In genomic region chr11:114085965-114086364, GRCh38 we compare ENCODE assay signal across 14 cellular contexts. TPM values are rescaled to one million over a fixed set of nuclear protein-coding genes. Genes with fewer than 3 reads are reported as not detected.
DNase-seq lines count a peak whose midpoint lies in the region; ATAC-seq and TF ChIP-seq lines count a peak whose summit lies in the region.
"Had no signal": no experiment of that assay in that cellular context is flagged by ENCODE, and none has a peak within 500 bp of the region (broad histone marks: within the 10 kb centered on the region; RNA-seq: fewer than 3 reads in every experiment).

No MANE protein-coding gene starts in this region.

- H3K36me3 ChIP-seq in stomach, result peaks cover 21 to 64% (median 58%) of the 10 kb centered on the region in 4 donors

- H3K9me3 ChIP-seq in stomach, result no peaks in the 10 kb centered on the region
- H3K9me3 ChIP-seq: gastroesophageal sphincter had no signal

- no peak overlapping the region for H3K27ac Mint-ChIP-seq in activated T-helper 1 cell treated with anti-CD3 and anti-CD28 coated beads, Interleukin-12 subunit alpha, Interleukin-12 subunit beta, Interleukin-2, Interleukin-4 antibody, amounts not matched to agents 30 ng/mL and 10 ng/mL and 1 ng/mL, durations not matched to agents 14 hours and 24 hours and 36 hours

- H3K36me3 Mint-ChIP-seq in activated T-helper 1 cell treated with anti-CD3 and anti-CD28 coated beads, Interleukin-12 subunit alpha, Interleukin-12 subunit beta, Interleukin-2, Interleukin-4 antibody, amounts not matched to agents 30 ng/mL and 10 ng/mL and 1 ng/mL, durations not matched to agents 14 hours and 24 hours and 36 hours (ENCODE audit: low read depth), result peaks cover 2% of the 10 kb centered on the region

- TF ChIP-seq EP300 in stomach (IDR thresholded peaks at IDR 0.05), result no peak

- DNase-seq in NCI-H1092 (lab: John Stamatoyannopoulos, UW) (peak; percentile 72), NCI-H748 treated with DMSO at 0.1 percent for 48 hours (lab: John Stamatoyannopoulos, UW) (peak; percentile 77), left ventricle myocardium superior (no peak), stomach (peak; percentile 74), activated gamma-delta T cell (lab: John Stamatoyannopoulos, UW) (no peak)
- no peak for DNase-seq in activated T-helper 1 cell treated with anti-CD3 and anti-CD28 coated beads, Interleukin-12 subunit alpha, Interleukin-12 subunit beta, Interleukin-2, Interleukin-4 antibody, amounts not matched to agents 30 ng/mL and 10 ng/mL and 1 ng/mL, durations not matched to agents 14 hours and 24 hours and 36 hours (ENCODE audit: low spot score)
- DNase-seq: activated T-cell treated with anti-CD3 and anti-CD28 coated beads for 4 hours; C1 segment of cervical spinal cord; GDM1; H7; naive thymus-derived CD4-positive, alpha-beta T cell had no signal

- no peak for TF ChIP-seq CTCF in stomach (IDR thresholded peaks at IDR 0.05)

- peaks cover 93 to 100% (median 97%) of the 10 kb centered on the region in 4 donors for H3K4me1 ChIP-seq in stomach

- H3K9me3 Mint-ChIP-seq in activated T-helper 1 cell treated with anti-CD3 and anti-CD28 coated beads, Interleukin-12 subunit alpha, Interleukin-12 subunit beta, Interleukin-2, Interleukin-4 antibody, amounts not matched to agents 30 ng/mL and 10 ng/mL and 1 ng/mL, durations not matched to agents 14 hours and 24 hours and 36 hours, result no peaks in the 10 kb centered on the region

- peaks cover 24% of the 10 kb centered on the region for H3K4me1 Mint-ChIP-seq in activated T-helper 1 cell treated with anti-CD3 and anti-CD28 coated beads, Interleukin-12 subunit alpha, Interleukin-12 subunit beta, Interleukin-2, Interleukin-4 antibody, amounts not matched to agents 30 ng/mL and 10 ng/mL and 1 ng/mL, durations not matched to agents 14 hours and 24 hours and 36 hours (ENCODE audit: low read depth)

- H3K27me3 ChIP-seq in stomach, result no peaks in the 10 kb centered on the region
- H3K27me3 ChIP-seq: gastroesophageal sphincter had no signal

- peak overlapping the region in 1 of 4 donors; percentile 14 for H3K4me3 ChIP-seq in stomach
- H3K4me3 ChIP-seq: gastroesophageal sphincter had no signal

- peak; percentile 20 for ATAC-seq in left ventricle myocardium superior
- no peak for ATAC-seq in esophagus mucosa
- ATAC-seq: gastroesophageal sphincter; naive thymus-derived CD4-positive, alpha-beta T cell had no signal

- no peak for TF ChIP-seq POLR2A in stomach (IDR thresholded peaks at IDR 0.05)

- peak overlapping the region; percentile 28 to 81 (median 52) for H3K27ac ChIP-seq in stomach

- intact Hi-C loops in left ventricle myocardium superior (cut with micrococcal nuclease) (no loop called here), stomach (cut with DNase I; ENCODE audit: low total_unique reads) (loop anchor here (10.0 kb wide), 1 partner anchor 49 kb away; no protein-coding TSS in a partner anchor)
- intact Hi-C loops in activated T-helper 1 cell treated with anti-CD3 and anti-CD28 coated beads, Interleukin-12 subunit alpha, Interleukin-12 subunit beta, Interleukin-2, Interleukin-4 antibody, amounts not matched to agents 30 ng/mL and 10 ng/mL and 1 ng/mL, durations not matched to agents 14 hours and 24 hours and 36 hours (cut with micrococcal nuclease), result no loop called here

- H3K4me3 Mint-ChIP-seq in activated T-helper 1 cell treated with anti-CD3 and anti-CD28 coated beads, Interleukin-12 subunit alpha, Interleukin-12 subunit beta, Interleukin-2, Interleukin-4 antibody, amounts not matched to agents 30 ng/mL and 10 ng/mL and 1 ng/mL, durations not matched to agents 14 hours and 24 hours and 36 hours, result no peak overlapping the region

- WGBS in stomach, 5 donors, result 32 to 53% (median 39%) methylated on average over 4 to 5 of the region's 5 CpGs

- H3K27me3 Mint-ChIP-seq in activated T-helper 1 cell treated with anti-CD3 and anti-CD28 coated beads, Interleukin-12 subunit alpha, Interleukin-12 subunit beta, Interleukin-2, Interleukin-4 antibody, amounts not matched to agents 30 ng/mL and 10 ng/mL and 1 ng/mL, durations not matched to agents 14 hours and 24 hours and 36 hours (ENCODE audit: insufficient read depth), result peaks cover 20% of the 10 kb centered on the region

RNA-seq across cellular contexts. Expression of gene ZBTB16, which starts 26.5 kb away (rescaled TPM):
- total RNA-seq in left ventricle myocardium superior (67.3 TPM), stomach (100 to 1,000 TPM in 3 of 5 donors, 10 to 100 TPM in 2; 30.1 to 318 (median 137) TPM), esophagus mucosa (5.4 TPM)
- polyA plus RNA-seq in stomach, result 10 to 100 TPM in 2 of 3 donors, 1 to 10 TPM in 1; 7.9 to 22.5 (median 19.1) TPM
- 3.4 and 3.9 TPM in 2 replicates for total RNA-seq in activated T-helper 1 cell treated with anti-CD3 and anti-CD28 coated beads, Interleukin-12 subunit alpha, Interleukin-12 subunit beta, Interleukin-2, Interleukin-4 antibody, amounts not matched to agents 30 ng/mL and 10 ng/mL and 1 ng/mL, durations not matched to agents 14 hours and 24 hours and 36 hours
- total RNA-seq: H7, HT1080 had no signal

Comparison
In these comparisons a context has a peak if more than half of its experiments do, and no peak if none do; other contexts are left out.
1. DNase-seq: peak in NCI-H1092 (single experiment), NCI-H748 treated with DMSO at 0.1 percent for 48 hours (single experiment) and stomach (single experiment); none in left ventricle myocardium superior (single experiment), activated T-helper 1 cell treated with anti-CD3 and anti-CD28 coated beads, Interleukin-12 subunit alpha, Interleukin-12 subunit beta, Interleukin-2, Interleukin-4 antibody, amounts not matched to agents 30 ng/mL and 10 ng/mL and 1 ng/mL, durations not matched to agents 14 hours and 24 hours and 36 hours (single experiment) and activated gamma-delta T cell (single experiment).